In the genomic region with DNA sequence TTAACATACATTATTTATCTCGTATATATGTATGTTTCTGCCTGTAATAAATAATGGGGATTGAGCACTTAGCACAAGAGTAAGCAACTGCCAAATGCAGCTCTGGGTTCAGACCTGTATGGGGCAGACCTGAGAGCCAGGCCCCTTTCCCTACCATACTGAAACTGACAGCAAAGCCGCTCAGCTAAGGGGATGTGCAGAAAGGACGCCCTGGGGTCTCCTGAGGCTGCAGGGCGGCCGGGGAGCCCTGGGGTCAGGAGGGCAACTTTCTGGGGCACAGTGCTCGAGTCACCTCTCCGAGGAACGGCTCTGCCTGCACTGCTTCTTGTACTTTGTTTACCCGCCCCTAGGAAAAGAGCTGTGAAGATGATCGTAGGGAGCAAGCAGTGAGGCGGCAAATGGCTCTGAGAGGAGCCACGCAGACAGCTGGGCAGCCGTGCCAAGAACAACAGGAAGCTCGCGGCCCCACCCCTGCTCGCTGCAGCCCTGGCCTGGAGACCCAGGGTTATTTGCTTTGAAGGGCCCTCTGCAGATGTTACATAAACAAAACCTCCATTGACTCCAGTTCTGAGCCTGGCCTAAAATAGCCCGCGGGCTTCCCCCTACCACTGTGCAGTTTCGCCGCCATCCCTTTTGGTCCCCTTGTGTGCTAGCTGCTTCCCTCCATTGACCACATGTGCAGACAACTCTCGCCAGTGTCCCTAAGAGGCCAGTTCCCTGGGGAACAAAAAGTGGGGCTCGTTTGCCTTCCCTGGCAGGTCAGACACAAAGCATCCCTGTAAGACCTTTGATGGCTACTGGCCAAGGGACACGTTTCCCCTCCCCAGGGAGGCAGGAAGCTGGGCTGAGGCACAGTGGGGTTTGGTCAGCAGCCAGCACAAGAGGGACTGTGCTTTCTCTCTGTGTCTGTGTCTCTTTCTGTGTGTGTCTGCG, we compare ENCODE assay signal across 8 cellular contexts.
A peak's percentile ranks its signal among the peaks of the same experiment; 100 is the strongest.
DNase-seq lines count a peak whose midpoint lies in the region; ATAC-seq and TF ChIP-seq lines count a peak whose summit lies in the region.

No MANE protein-coding gene starts in this region.

- peaks cover 23% of the 10 kb centered on the region for H3K27me3 Mint-ChIP-seq in activated CD8-positive, alpha-beta T cell treated with anti-CD3 and anti-CD28 coated beads for 36 hours
- peaks cover 2% of the 10 kb centered on the region for H3K27me3 Mint-ChIP-seq in glutamatergic neuron (ENCODE audit: unreplicated experiment)

- H3K4me3 Mint-ChIP-seq in activated CD8-positive, alpha-beta T cell treated with anti-CD3 and anti-CD28 coated beads for 36 hours: peak overlapping the region; percentile 21
- H3K4me3 Mint-ChIP-seq in glutamatergic neuron (ENCODE audit: unreplicated experiment): no peak overlapping the region

- peak overlapping the region in 10 of 11 experiments; percentile 54 to 80 (median 72); a peak in 20 of 22 replicates for H3K9ac ChIP-seq in BLaER1 treated with 17β-estradiol and CSF1 and Interleukin-3, amounts not matched to agents 10 nM and 100 nM

- no peak for TF ChIP-seq EP300 in ovary (IDR thresholded peaks at IDR 0.05)

- DNase-seq in NCI-H2029 treated with DMSO at 0.1 percent for 48 hours (lab: John Stamatoyannopoulos, UW): peak; percentile 88
- peak; percentile 20 for DNase-seq in activated CD8-positive, alpha-beta T cell treated with anti-CD3 and anti-CD28 coated beads for 36 hours
- peak; percentile 21 for DNase-seq in glutamatergic neuron
- DNase-seq in ovary: peak; percentile 81 to 90 (median 87)
- no peak for DNase-seq in SIG-M5 (lab: John Stamatoyannopoulos, UW)

- 8 to 10% (median 10%) methylated on average over 24 of the region's 24 CpGs for WGBS in ovary, 3 donors

- CTCF ChIA-PET in activated CD8-positive, alpha-beta T cell treated with anti-CD3 and anti-CD28 coated beads for 36 hours (lab: Charles Lee): interaction anchor here (1.6 kb wide), 1 partner anchor 14 kb away, joined by 4 read pairs; no protein-coding TSS in a partner anchor

- H3K9me3 ChIP-seq in BLaER1 treated with 17β-estradiol and CSF1 and Interleukin-3, amounts not matched to agents 10 nM and 100 nM (replicated peaks in 1 of 11): peaks cover 17 to 41% (median 39%) of the 10 kb centered on the region in 11 experiments; a peak in 21 of 22 replicates
- no peaks in the 10 kb centered on the region for H3K9me3 ChIP-seq in ovary

- POLR2A ChIA-PET in activated CD8-positive, alpha-beta T cell treated with anti-CD3 and anti-CD28 coated beads for 36 hours (lab: Charles Lee): interaction anchor here (0.9 to 1.2 kb wide), 2 partner anchors 9 to 13 kb away, joined by 3 read pairs; no protein-coding TSS in a partner anchor

- peaks cover 11% of the 10 kb centered on the region for H3K4me1 Mint-ChIP-seq in activated CD8-positive, alpha-beta T cell treated with anti-CD3 and anti-CD28 coated beads for 36 hours (ENCODE audit: low read depth)
- peaks cover 7% of the 10 kb centered on the region for H3K4me1 Mint-ChIP-seq in glutamatergic neuron (ENCODE audit: low read depth, unreplicated experiment)

- no peak for TF ChIP-seq CTCF in activated CD8-positive, alpha-beta T cell treated with anti-CD3 and anti-CD28 coated beads for 36 hours (IDR thresholded peaks at IDR 0.05)
- no peak for TF ChIP-seq CTCF in glutamatergic neuron (IDR thresholded peaks at IDR 0.05; ENCODE audit: partially characterized antibody, unreplicated experiment)
- TF ChIP-seq CTCF in ovary (IDR thresholded peaks at IDR 0.05): no peak

- H3K27me3 ChIP-seq in BLaER1 treated with 17β-estradiol and CSF1 and Interleukin-3, amounts not matched to agents 10 nM and 100 nM: no peaks in the 10 kb centered on the region
- no peaks in the 10 kb centered on the region for H3K27me3 ChIP-seq in ovary

- no peaks in the 10 kb centered on the region for H4K20me1 ChIP-seq in BLaER1 treated with 17β-estradiol and CSF1 and Interleukin-3, amounts not matched to agents 10 nM and 100 nM

- intact Hi-C loops in activated CD8-positive, alpha-beta T cell treated with anti-CD3 and anti-CD28 coated beads for 36 hours (cut with micrococcal nuclease): loop anchor here (10.0 kb wide), 1 partner anchor 532 kb away; no protein-coding TSS in a partner anchor
- intact Hi-C loops in ovary (cut with DNase I): loop anchor here in 2 of 4 donors (2.0 to 10.0 kb wide), 4 partner anchors 208 to 688 kb away; partner anchors contain the start of gene PDGFRA (in 1 of the 2)

- no peak overlapping the region for H3K27ac Mint-ChIP-seq in activated CD8-positive, alpha-beta T cell treated with anti-CD3 and anti-CD28 coated beads for 36 hours
- peak overlapping the region; percentile 37 for H3K27ac Mint-ChIP-seq in glutamatergic neuron (ENCODE audit: unreplicated experiment)

- H3K4me1 ChIP-seq in BLaER1 treated with 17β-estradiol and CSF1 and Interleukin-3, amounts not matched to agents 10 nM and 100 nM: peaks cover 43 to 73% (median 61%) of the 10 kb centered on the region in 10 experiments
- peaks cover 8% of the 10 kb centered on the region for H3K4me1 ChIP-seq in ovary (ENCODE audit: insufficient read depth)

- ATAC-seq in GM18868 (IDR thresholded peaks at IDR 0.05; ENCODE audit: unreplicated experiment): peak; percentile 71
- ATAC-seq in HG03025 (IDR thresholded peaks at IDR 0.05; ENCODE audit: low FRiP score, unreplicated experiment): peak; percentile 87
- peak; percentile 42 for ATAC-seq in activated CD8-positive, alpha-beta T cell treated with anti-CD3 and anti-CD28 coated beads for 36 hours

- H3K4me3 ChIP-seq in BLaER1 treated with 17β-estradiol and CSF1 and Interleukin-3, amounts not matched to agents 10 nM and 100 nM: peak overlapping the region; percentile 14 to 65 (median 49); a peak in 18 of 20 replicates
- H3K4me3 ChIP-seq in ovary: no peak overlapping the region

- H3K4me2 ChIP-seq in BLaER1 treated with 17β-estradiol and CSF1 and Interleukin-3, amounts not matched to agents 10 nM and 100 nM: peak overlapping the region; percentile 80 to 99 (median 87)

- H3K36me3 Mint-ChIP-seq in activated CD8-positive, alpha-beta T cell treated with anti-CD3 and anti-CD28 coated beads for 36 hours (ENCODE audit: low read depth): no peaks in the 10 kb centered on the region
- H3K36me3 Mint-ChIP-seq in glutamatergic neuron (ENCODE audit: unreplicated experiment): no peaks in the 10 kb centered on the region

- H3K9me3 Mint-ChIP-seq in activated CD8-positive, alpha-beta T cell treated with anti-CD3 and anti-CD28 coated beads for 36 hours: no peaks in the 10 kb centered on the region
- H3K9me3 Mint-ChIP-seq in glutamatergic neuron (ENCODE audit: unreplicated experiment): peaks cover 3% of the 10 kb centered on the region

- peak overlapping the region; percentile 27 to 90 (median 81); a peak in 21 of 22 replicates for H3K27ac ChIP-seq in BLaER1 treated with 17β-estradiol and CSF1 and Interleukin-3, amounts not matched to agents 10 nM and 100 nM
- peak overlapping the region in 1 of 2 donors; percentile 52 for H3K27ac ChIP-seq in ovary

- no peaks in the 10 kb centered on the region; a peak in 1 of 22 replicates for H3K36me3 ChIP-seq in BLaER1 treated with 17β-estradiol and CSF1 and Interleukin-3, amounts not matched to agents 10 nM and 100 nM
- no peaks in the 10 kb centered on the region for H3K36me3 ChIP-seq in ovary

- no peak for TF ChIP-seq POLR2A in ovary (IDR thresholded peaks at IDR 0.05)
